ENCODE assay signal across 1 cellular context in the genomic region with DNA sequence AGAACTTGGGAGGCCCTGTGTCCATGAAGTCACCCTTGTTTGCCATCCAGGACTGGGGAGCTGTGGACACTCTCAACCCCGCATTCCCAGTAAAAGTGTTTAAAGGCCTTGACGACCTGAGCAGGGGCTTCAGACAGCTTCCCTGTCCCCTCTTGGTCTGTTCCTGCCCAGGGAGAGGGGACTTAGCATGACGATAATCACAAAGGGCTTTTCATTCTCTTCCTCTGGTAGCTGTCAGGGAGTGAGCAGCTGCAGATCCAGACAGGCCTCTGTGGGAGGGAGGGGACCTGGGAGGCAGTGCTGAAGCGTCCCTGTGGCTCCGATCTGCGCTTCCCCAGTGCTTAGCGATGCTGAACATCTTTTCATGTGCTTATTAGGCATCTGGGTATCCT.
TF ChIP-seq lines count a peak whose summit lies in the region.

No MANE protein-coding gene starts in this region.

TF ChIP-seq in H1, 55 proteins besides CTCF, POLR2A, EP300 and RAD21 (continued from another document):
- TF ChIP-seq CHD7 (IDR thresholded peaks at IDR 0.05; ENCODE audit: insufficient replicate concordance, low read length) (no peak), CTBP2 (IDR thresholded peaks at IDR 0.05; ENCODE audit: borderline replicate concordance, insufficient read depth, insufficient read length, low read length) (no peak), TBP (IDR thresholded peaks at IDR 0.05; ENCODE audit: low read depth, low read length) (no peak), KDM5A (IDR thresholded peaks at IDR 0.05; ENCODE audit: low read length) (no peak), ASH2L (IDR thresholded peaks at IDR 0.05; ENCODE audit: low read length) (peak; percentile 33), CEBPB (IDR thresholded peaks at IDR 0.05; ENCODE audit: low read depth, low read length) (no peak), TEAD4 (IDR thresholded peaks at IDR 0.05; ENCODE audit: low read depth, low read length) (no peak)
